1 cellular context compared by ENCODE assay signal in genomic region chr4:123478859-123479345, GRCh38.
TF ChIP-seq lines count a peak whose summit lies in the region.

No MANE protein-coding gene starts in this region.

TF ChIP-seq in HepG2, 621 proteins besides CTCF, POLR2A, EP300 and RAD21 (continued from another document and continues in another):
- peak; percentile 95 for TF ChIP-seq MLXIP (CRISPR knock-in tag; IDR thresholded peaks at IDR 0.05; ENCODE audit: borderline replicate concordance)
- TF ChIP-seq, protein P1, sequence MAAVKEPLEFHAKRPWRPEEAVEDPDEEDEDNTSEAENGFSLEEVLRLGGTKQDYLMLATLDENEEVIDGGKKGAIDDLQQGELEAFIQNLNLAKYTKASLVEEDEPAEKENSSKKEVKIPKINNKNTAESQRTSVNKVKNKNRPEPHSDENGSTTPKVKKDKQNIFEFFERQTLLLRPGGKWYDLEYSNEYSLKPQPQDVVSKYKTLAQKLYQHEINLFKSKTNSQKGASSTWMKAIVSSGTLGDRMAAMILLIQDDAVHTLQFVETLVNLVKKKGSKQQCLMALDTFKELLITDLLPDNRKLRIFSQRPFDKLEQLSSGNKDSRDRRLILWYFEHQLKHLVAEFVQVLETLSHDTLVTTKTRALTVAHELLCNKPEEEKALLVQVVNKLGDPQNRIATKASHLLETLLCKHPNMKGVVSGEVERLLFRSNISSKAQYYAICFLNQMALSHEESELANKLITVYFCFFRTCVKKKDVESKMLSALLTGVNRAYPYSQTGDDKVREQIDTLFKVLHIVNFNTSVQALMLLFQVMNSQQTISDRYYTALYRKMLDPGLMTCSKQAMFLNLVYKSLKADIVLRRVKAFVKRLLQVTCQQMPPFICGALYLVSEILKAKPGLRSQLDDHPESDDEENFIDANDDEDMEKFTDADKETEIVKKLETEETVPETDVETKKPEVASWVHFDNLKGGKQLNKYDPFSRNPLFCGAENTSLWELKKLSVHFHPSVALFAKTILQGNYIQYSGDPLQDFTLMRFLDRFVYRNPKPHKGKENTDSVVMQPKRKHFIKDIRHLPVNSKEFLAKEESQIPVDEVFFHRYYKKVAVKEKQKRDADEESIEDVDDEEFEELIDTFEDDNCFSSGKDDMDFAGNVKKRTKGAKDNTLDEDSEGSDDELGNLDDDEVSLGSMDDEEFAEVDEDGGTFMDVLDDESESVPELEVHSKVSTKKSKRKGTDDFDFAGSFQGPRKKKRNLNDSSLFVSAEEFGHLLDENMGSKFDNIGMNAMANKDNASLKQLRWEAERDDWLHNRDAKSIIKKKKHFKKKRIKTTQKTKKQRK (IDR thresholded peaks at IDR 0.05; ENCODE audit: low read length) = no peak
- TF ChIP-seq SOX5 (CRISPR knock-in tag; IDR thresholded peaks at IDR 0.05; ENCODE audit: borderline replicate concordance) = peak; percentile 99
- TF ChIP-seq, protein P2, sequence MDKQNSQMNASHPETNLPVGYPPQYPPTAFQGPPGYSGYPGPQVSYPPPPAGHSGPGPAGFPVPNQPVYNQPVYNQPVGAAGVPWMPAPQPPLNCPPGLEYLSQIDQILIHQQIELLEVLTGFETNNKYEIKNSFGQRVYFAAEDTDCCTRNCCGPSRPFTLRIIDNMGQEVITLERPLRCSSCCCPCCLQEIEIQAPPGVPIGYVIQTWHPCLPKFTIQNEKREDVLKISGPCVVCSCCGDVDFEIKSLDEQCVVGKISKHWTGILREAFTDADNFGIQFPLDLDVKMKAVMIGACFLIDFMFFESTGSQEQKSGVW (CRISPR knock-in tag; IDR thresholded peaks at IDR 0.05; ENCODE audit: borderline replicate concordance) = no peak
- peak; percentile 59 for TF ChIP-seq STAG1 (CRISPR knock-in tag; IDR thresholded peaks at IDR 0.05)
- TF ChIP-seq CBX1 (IDR thresholded peaks at IDR 0.05; ENCODE audit: low read depth) = peak; percentile 68
- peak; percentile 99 for TF ChIP-seq NFKBIZ (CRISPR knock-in tag; IDR thresholded peaks at IDR 0.05)
- TF ChIP-seq ATF1 (CRISPR knock-in tag; IDR thresholded peaks at IDR 0.05) = peak; percentile 79
- peak; percentile 100 for TF ChIP-seq CBX5 (CRISPR knock-in tag; IDR thresholded peaks at IDR 0.05; ENCODE audit: borderline replicate concordance)
- peak; percentile 99 for TF ChIP-seq ZBTB43 (CRISPR knock-in tag; conservative IDR thresholded peaks at IDR 0.05)
- TF ChIP-seq, protein P3, sequence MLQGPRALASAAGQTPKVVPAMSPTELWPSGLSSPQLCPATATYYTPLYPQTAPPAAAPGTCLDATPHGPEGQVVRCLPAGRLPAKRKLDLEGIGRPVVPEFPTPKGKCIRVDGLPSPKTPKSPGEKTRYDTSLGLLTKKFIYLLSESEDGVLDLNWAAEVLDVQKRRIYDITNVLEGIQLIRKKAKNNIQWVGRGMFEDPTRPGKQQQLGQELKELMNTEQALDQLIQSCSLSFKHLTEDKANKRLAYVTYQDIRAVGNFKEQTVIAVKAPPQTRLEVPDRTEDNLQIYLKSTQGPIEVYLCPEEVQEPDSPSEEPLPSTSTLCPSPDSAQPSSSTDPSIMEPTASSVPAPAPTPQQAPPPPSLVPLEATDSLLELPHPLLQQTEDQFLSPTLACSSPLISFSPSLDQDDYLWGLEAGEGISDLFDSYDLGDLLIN (CRISPR knock-in tag; IDR thresholded peaks at IDR 0.05; ENCODE audit: borderline replicate concordance) = no peak
- TF ChIP-seq BCL3 (CRISPR knock-in tag; IDR thresholded peaks at IDR 0.05) = peak; percentile 68; the same call in 1 of the 2 replicates
- TF ChIP-seq ZC3H4 (CRISPR knock-in tag; IDR thresholded peaks at IDR 0.05; ENCODE audit: borderline replicate concordance) = peak; percentile 80; the same call in 1 of the 2 replicates
- TF ChIP-seq GPN1 (CRISPR knock-in tag; IDR thresholded peaks at IDR 0.05; ENCODE audit: borderline replicate concordance) = no peak
- TF ChIP-seq ZNF850 (CRISPR knock-in tag; conservative IDR thresholded peaks at IDR 0.05) = no peak
- TF ChIP-seq GABPB1 (CRISPR knock-in tag; IDR thresholded peaks at IDR 0.05) = peak; percentile 67
- peak; percentile 91; the same call in 1 of the 2 replicates for TF ChIP-seq ZNF232 (CRISPR knock-in tag; IDR thresholded peaks at IDR 0.05; ENCODE audit: borderline replicate concordance)
- 0 out of 2 replicates have a peak, but pooled peaks have one; percentile 57 for TF ChIP-seq NFATC3 (CRISPR knock-in tag; IDR thresholded peaks at IDR 0.05)
- TF ChIP-seq U2AF1 (optimal IDR thresholded peaks at IDR 0.05; ENCODE audit: low read depth, low read length) = no peak
- TF ChIP-seq NR1H2 (CRISPR knock-in tag; IDR thresholded peaks at IDR 0.05; ENCODE audit: borderline replicate concordance, low read depth) = no peak
- peak; percentile 95 for TF ChIP-seq ZNF703 (CRISPR knock-in tag; IDR thresholded peaks at IDR 0.05; ENCODE audit: borderline replicate concordance)
- TF ChIP-seq XRCC5 (optimal IDR thresholded peaks at IDR 0.05; ENCODE audit: low read length) = peak; percentile 98
- no peak for TF ChIP-seq PCBP2 (optimal IDR thresholded peaks at IDR 0.05; ENCODE audit: low read depth, low read length, poor library complexity, severe bottlenecking)
- peak; percentile 79 for TF ChIP-seq TAF1 (CRISPR knock-in tag; IDR thresholded peaks at IDR 0.05)
- TF ChIP-seq SIN3B (IDR thresholded peaks at IDR 0.05; ENCODE audit: low read length) = peak; percentile 56; the same call in 1 of the 2 replicates
- TF ChIP-seq ZNF282 (IDR thresholded peaks at IDR 0.05; ENCODE audit: partially characterized antibody) = no peak
- TF ChIP-seq, protein P4, sequence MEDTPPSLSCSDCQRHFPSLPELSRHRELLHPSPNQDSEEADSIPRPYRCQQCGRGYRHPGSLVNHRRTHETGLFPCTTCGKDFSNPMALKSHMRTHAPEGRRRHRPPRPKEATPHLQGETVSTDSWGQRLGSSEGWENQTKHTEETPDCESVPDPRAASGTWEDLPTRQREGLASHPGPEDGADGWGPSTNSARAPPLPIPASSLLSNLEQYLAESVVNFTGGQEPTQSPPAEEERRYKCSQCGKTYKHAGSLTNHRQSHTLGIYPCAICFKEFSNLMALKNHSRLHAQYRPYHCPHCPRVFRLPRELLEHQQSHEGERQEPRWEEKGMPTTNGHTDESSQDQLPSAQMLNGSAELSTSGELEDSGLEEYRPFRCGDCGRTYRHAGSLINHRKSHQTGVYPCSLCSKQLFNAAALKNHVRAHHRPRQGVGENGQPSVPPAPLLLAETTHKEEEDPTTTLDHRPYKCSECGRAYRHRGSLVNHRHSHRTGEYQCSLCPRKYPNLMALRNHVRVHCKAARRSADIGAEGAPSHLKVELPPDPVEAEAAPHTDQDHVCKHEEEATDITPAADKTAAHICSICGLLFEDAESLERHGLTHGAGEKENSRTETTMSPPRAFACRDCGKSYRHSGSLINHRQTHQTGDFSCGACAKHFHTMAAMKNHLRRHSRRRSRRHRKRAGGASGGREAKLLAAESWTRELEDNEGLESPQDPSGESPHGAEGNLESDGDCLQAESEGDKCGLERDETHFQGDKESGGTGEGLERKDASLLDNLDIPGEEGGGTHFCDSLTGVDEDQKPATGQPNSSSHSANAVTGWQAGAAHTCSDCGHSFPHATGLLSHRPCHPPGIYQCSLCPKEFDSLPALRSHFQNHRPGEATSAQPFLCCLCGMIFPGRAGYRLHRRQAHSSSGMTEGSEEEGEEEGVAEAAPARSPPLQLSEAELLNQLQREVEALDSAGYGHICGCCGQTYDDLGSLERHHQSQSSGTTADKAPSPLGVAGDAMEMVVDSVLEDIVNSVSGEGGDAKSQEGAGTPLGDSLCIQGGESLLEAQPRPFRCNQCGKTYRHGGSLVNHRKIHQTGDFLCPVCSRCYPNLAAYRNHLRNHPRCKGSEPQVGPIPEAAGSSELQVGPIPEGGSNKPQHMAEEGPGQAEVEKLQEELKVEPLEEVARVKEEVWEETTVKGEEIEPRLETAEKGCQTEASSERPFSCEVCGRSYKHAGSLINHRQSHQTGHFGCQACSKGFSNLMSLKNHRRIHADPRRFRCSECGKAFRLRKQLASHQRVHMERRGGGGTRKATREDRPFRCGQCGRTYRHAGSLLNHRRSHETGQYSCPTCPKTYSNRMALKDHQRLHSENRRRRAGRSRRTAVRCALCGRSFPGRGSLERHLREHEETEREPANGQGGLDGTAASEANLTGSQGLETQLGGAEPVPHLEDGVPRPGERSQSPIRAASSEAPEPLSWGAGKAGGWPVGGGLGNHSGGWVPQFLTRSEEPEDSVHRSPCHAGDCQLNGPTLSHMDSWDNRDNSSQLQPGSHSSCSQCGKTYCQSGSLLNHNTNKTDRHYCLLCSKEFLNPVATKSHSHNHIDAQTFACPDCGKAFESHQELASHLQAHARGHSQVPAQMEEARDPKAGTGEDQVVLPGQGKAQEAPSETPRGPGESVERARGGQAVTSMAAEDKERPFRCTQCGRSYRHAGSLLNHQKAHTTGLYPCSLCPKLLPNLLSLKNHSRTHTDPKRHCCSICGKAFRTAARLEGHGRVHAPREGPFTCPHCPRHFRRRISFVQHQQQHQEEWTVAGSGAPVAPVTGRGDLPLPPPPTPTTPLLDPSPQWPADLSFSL (CRISPR knock-in tag; IDR thresholded peaks at IDR 0.05) = peak; percentile 67; the same call in 1 of the 2 replicates
- peak; percentile 94 for TF ChIP-seq ATF3 (CRISPR knock-in tag; IDR thresholded peaks at IDR 0.05)
- 0 out of 2 replicates have a peak, but pooled peaks have one; percentile 34 for TF ChIP-seq SSRP1 (CRISPR knock-in tag; IDR thresholded peaks at IDR 0.05)
- no peak; the same call in none of the 2 replicates for TF ChIP-seq MBD4 (IDR thresholded peaks at IDR 0.05; ENCODE audit: borderline replicate concordance, low read length)
- peak; percentile 80 for TF ChIP-seq MXD4 (CRISPR knock-in tag; IDR thresholded peaks at IDR 0.05)
- TF ChIP-seq, protein P5, sequence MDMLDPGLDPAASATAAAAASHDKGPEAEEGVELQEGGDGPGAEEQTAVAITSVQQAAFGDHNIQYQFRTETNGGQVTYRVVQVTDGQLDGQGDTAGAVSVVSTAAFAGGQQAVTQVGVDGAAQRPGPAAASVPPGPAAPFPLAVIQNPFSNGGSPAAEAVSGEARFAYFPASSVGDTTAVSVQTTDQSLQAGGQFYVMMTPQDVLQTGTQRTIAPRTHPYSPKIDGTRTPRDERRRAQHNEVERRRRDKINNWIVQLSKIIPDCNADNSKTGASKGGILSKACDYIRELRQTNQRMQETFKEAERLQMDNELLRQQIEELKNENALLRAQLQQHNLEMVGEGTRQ (IDR thresholded peaks at IDR 0.05; ENCODE audit: low read depth, low read length) = no peak
- TF ChIP-seq, protein P5 (CRISPR knock-in tag; IDR thresholded peaks at IDR 0.05; ENCODE audit: borderline replicate concordance) = no peak
- TF ChIP-seq DMAP1 (CRISPR knock-in tag; IDR thresholded peaks at IDR 0.05) = peak; percentile 94
- peak; percentile 47; the same call in 1 of the 2 replicates for TF ChIP-seq NFYB (CRISPR knock-in tag; IDR thresholded peaks at IDR 0.05)
- no peak for TF ChIP-seq ZZZ3 (CRISPR knock-in tag; IDR thresholded peaks at IDR 0.05; ENCODE audit: borderline replicate concordance)
